Comparison of ENCODE assay signal across 8 cellular contexts in genomic region chr2:30447149-30448045, GRCh38. TPM values are rescaled to one million over a fixed set of nuclear protein-coding genes. Genes with fewer than 3 reads are reported as not detected.
A peak's percentile ranks its signal among the peaks of the same experiment; 100 is the strongest.
DNase-seq lines count a peak whose midpoint lies in the region; ATAC-seq lines count a peak whose summit lies in the region.

Gene LCLAT1, plus strand, starts transcription at chr2:30447246. Its CDS starts 78,345 bp downstream, at chr2:30525591.

- in situ Hi-C loops in ACHN (cut with HindIII; ENCODE audit: low pct_ligation_motif_present, low pct_unique_long_range_greater_than_20kb, low sequenced_read_pairs) = no loop called here

- DNase-seq in ACHN = peak; percentile 82
- DNase-seq in NCI-H2196 treated with DMSO at 0.1 percent for 48 hours (lab: John Stamatoyannopoulos, UW; ENCODE audit: unreplicated experiment) = peak; percentile 56
- DNase-seq in activated CD4-positive, CD25-positive, alpha-beta regulatory T cell treated with anti-CD3 and anti-CD28 coated beads, Interleukin-2, amount 50 U/mL, for 72 hours = peak; percentile 82
- DNase-seq in cerebellum (ENCODE audit: low spot score) = peak; percentile 89
- DNase-seq in left colon = peak; percentile 76 to 86
- peak; percentile 78 to 79 for DNase-seq in stimulated activated CD4-positive, alpha-beta T cell treated with anti-CD3 and anti-CD28 coated beads, Interleukin-1b, Interleukin-23, amount 100 ng/mL, for 4 hours (ENCODE audit: low read depth in 2 of 2)

- ATAC-seq in GM18519 (IDR thresholded peaks at IDR 0.05; ENCODE audit: low FRiP score, unreplicated experiment) (peak; percentile 75), HG03039 (IDR thresholded peaks at IDR 0.05; ENCODE audit: unreplicated experiment) (peak; percentile 96), left colon (peak; percentile 84)

- intact Hi-C loops in left colon (cut with DNase I, micrococcal nuclease) = no loop called here

RNA-seq across cellular contexts. Expression of gene LCLAT1, which starts in this region (rescaled TPM):
- total RNA-seq in cerebellum = 19.1 TPM
- 10 to 100 TPM; 18.0 to 20.6 TPM for total RNA-seq in left colon

Comparison
In these comparisons a context has a peak if more than half of its experiments do, and no peak if none do; other contexts are left out.
1. Peak in every context shown above with its lines: DNase-seq and ATAC-seq.